ENCODE assay signal across 8 cellular contexts in the genomic region with DNA sequence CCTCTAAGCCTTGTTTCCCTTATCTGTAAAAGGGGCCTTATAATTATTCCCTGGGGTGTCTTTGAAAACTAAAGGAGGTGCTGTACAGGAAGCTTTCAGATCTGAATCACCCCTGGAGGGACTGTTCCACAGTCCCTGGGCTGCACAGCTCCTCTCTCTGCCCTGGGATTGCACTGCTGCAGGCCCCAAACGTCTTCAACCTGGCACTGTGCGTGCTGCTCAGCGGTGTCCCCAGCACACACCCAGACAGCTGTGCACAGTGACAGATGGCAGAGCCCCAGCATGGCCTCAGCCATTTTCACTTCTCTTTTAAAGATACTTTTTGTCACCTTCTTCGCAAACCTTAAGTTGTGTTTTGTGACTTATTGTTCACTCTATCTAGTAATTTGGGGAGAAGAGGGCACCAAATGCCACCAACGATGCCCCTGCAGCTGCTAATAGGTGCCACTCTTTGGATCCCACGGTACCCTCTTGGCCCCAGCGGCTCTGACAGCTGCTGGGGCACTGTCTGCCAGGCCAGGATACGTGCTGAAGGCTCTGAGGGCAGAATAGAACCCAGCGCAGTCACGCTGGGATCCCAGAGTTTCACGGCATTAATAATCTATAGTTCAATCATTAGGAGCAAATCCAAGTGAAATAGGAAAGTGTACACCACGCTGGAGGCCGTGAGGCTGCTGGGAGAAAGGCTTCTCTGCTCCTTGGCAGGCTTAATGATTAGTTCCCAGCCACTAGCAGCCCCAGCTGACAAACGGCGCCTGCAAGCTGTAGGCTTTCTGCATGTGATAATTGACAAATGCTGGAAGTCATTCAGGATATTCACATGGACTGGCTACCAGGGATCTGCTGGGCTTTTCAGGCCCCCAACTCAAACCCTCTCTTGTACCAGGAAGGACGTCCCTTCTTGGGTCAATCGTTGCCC.
DNase-seq lines count a peak whose midpoint lies in the region; ATAC-seq and TF ChIP-seq lines count a peak whose summit lies in the region.

No MANE protein-coding gene starts in this region.

- ATAC-seq in GM18498 (IDR thresholded peaks at IDR 0.05; ENCODE audit: unreplicated experiment): peak; percentile 98
- peak; percentile 97 for ATAC-seq in GM21576 (IDR thresholded peaks at IDR 0.05; ENCODE audit: unreplicated experiment)
- ATAC-seq in HG03521 (IDR thresholded peaks at IDR 0.05; ENCODE audit: unreplicated experiment): peak; percentile 81

- POLR2A ChIA-PET in HEK293T (lab: Yijun Ruan, JAX): no interaction called here

- DNase-seq in germinal center (ENCODE audit: low spot score) (peak; percentile 22), HEK293T (ENCODE audit: extremely low spot score) (no peak), glomerular visceral epithelial cell (ENCODE audit: extremely low spot score) (no peak), GDM1 (lab: John Stamatoyannopoulos, UW) (no peak)
- DNase-seq in activated effector memory CD4-positive, alpha-beta T cell treated with Interleukin-2 at 50 U/mL for 16 hours: no peak

- CTCF ChIA-PET in HEK293T (lab: Yijun Ruan, JAX): no interaction called here

TF ChIP-seq in HEK293T, 16 proteins besides CTCF, POLR2A, EP300 and RAD21:
- no peak for TF ChIP-seq TARDBP (IDR thresholded peaks at IDR 0.05)
- TF ChIP-seq LEF1 (IDR thresholded peaks at IDR 0.05; ENCODE audit: borderline replicate concordance): no peak
- TF ChIP-seq ARNT (IDR thresholded peaks at IDR 0.05): no peak
- TF ChIP-seq SUZ12 (IDR thresholded peaks at IDR 0.05): no peak
- no peak for TF ChIP-seq BHLHE40 (IDR thresholded peaks at IDR 0.05; ENCODE audit: borderline replicate concordance)
- no peak for TF ChIP-seq NFRKB (IDR thresholded peaks at IDR 0.05)
- TF ChIP-seq, protein P1, sequence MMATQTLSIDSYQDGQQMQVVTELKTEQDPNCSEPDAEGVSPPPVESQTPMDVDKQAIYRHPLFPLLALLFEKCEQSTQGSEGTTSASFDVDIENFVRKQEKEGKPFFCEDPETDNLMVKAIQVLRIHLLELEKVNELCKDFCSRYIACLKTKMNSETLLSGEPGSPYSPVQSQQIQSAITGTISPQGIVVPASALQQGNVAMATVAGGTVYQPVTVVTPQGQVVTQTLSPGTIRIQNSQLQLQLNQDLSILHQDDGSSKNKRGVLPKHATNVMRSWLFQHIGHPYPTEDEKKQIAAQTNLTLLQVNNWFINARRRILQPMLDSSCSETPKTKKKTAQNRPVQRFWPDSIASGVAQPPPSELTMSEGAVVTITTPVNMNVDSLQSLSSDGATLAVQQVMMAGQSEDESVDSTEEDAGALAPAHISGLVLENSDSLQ (IDR thresholded peaks at IDR 0.05): no peak
- TF ChIP-seq CTBP1 (IDR thresholded peaks at IDR 0.05; ENCODE audit: borderline replicate concordance): no peak
- no peak for TF ChIP-seq L3MBTL2 (conservative IDR thresholded peaks at IDR 0.05)
